ENCODE assay signal across 19 cellular contexts in genomic region chr17:78617371-78618061, GRCh38. TPM values are rescaled to one million over a fixed set of nuclear protein-coding genes. Genes with fewer than 3 reads are reported as not detected.
DNase-seq lines count a peak whose midpoint lies in the region; ATAC-seq and TF ChIP-seq lines count a peak whose summit lies in the region.
"Had no signal": no experiment of that assay in that cellular context is flagged by ENCODE, and none has a peak within 500 bp of the region (broad histone marks: within the 10 kb centered on the region; RNA-seq: fewer than 3 reads in every experiment).

No MANE protein-coding gene starts in this region.

- POLR2A ChIA-PET in IMR-90 (lab: Charles Lee; ENCODE audit: unreplicated experiment), result no interaction called here

- no peak overlapping the region for H3K14ac ChIP-seq in IMR-90 (replicated peaks; ENCODE audit: low read depth, low read length)
- H3K14ac ChIP-seq in mesenchymal stem cell (ENCODE audit: low read length in 2 of 2), result no peak overlapping the region

- no peak for TF ChIP-seq CTCF in IMR-90 (conservative IDR thresholded peaks at IDR 0.05; ENCODE audit: low read depth, low read length)
- no peak for TF ChIP-seq CTCF in tibial artery (IDR thresholded peaks at IDR 0.05)

- no peak overlapping the region for H3K56ac ChIP-seq in IMR-90 (ENCODE audit: extremely low read depth, insufficient read depth, low read length)

- H2BK12ac ChIP-seq in mesenchymal stem cell (ENCODE audit: low read length in 2 of 2), result no peak overlapping the region

- no peak overlapping the region for H2AK5ac ChIP-seq in IMR-90 (ENCODE audit: low read depth, low read length)
- H2AK5ac ChIP-seq in mesenchymal stem cell (ENCODE audit: low read length, severe bottlenecking), result no peak overlapping the region

- H3K27ac ChIP-seq in IMR-90 (ENCODE audit: insufficient read depth, low read length) (no peak overlapping the region), mesenchymal stem cell (ENCODE audit: low read length, poor library complexity, severe bottlenecking) (no peak overlapping the region), tibial artery (peak overlapping the region; percentile 36 to 64)
- H3K27ac ChIP-seq: BLaER1 treated with 17β-estradiol and CSF1 and Interleukin-3, amounts not matched to agents 10 nM and 100 nM; foreskin keratinocyte; Peyer's patch had no signal

- H2BK5ac ChIP-seq in IMR-90 (ENCODE audit: low read depth, low read length, poor library complexity, severe bottlenecking), result no peak overlapping the region
- no peak overlapping the region for H2BK5ac ChIP-seq in mesenchymal stem cell (ENCODE audit: low read depth, low read length, poor library complexity, severe bottlenecking)

- WGBS in IMR-90 (ENCODE audit: extremely low coverage in 2 of 2, insufficient read length in 1 of 2), 2 experiments, result 100% methylated on average over 2 of the region's 8 CpGs; no CpG with 5 or more reads in 1 of the 2 experiments
- 90% methylated on average over 8 of the region's 8 CpGs for WGBS in mesenchymal stem cell

- no peak overlapping the region for H3K23ac ChIP-seq in IMR-90 (ENCODE audit: low read depth, low read length)
- H3K23ac ChIP-seq in mesenchymal stem cell (ENCODE audit: low read length in 2 of 2), result no peak overlapping the region

- TF ChIP-seq RAD21 in IMR-90 (IDR thresholded peaks at IDR 0.05; ENCODE audit: low read length), result no peak

- no peaks in the 10 kb centered on the region for H4K20me1 ChIP-seq in IMR-90 (ENCODE audit: insufficient read depth, low read length)
- H4K20me1 ChIP-seq: BLaER1 treated with 17β-estradiol and CSF1 and Interleukin-3, amounts not matched to agents 10 nM and 100 nM had no signal

- H3K9me3 Mint-ChIP-seq in immature natural killer cell, result no peaks in the 10 kb centered on the region

- H3K4me3 Mint-ChIP-seq in immature natural killer cell, result no peak overlapping the region

- H3K4me3 ChIP-seq in IMR-90 (ENCODE audit: insufficient read depth, low read depth, low read length) (no peak overlapping the region), mesenchymal stem cell (ENCODE audit: insufficient read depth in 1 of 2, low read depth in 1 of 2, low read length in 2 of 2) (peak overlapping the region in 1 of 2 experiments; percentile 46), tibial artery (no peak overlapping the region), H7 (ENCODE audit: insufficient read depth, low read depth, low read length) (no peak overlapping the region)
- H3K4me3 ChIP-seq: BLaER1 treated with 17β-estradiol and CSF1 and Interleukin-3, amounts not matched to agents 10 nM and 100 nM; mucosa of descending colon; Peyer's patch had no signal

- CTCF ChIA-PET in IMR-90 (lab: Yijun Ruan, JAX), result interaction anchor here (1.2 kb wide), 1 partner anchor 90 kb away, joined by 3 read pairs; no protein-coding TSS in a partner anchor

- H3K27me3 Mint-ChIP-seq in immature natural killer cell (ENCODE audit: low read depth in 3 of 3), result peaks cover 0 to 4% (median 1%) of the 10 kb centered on the region in 3 donors

- dilution Hi-C loops in IMR-90 (cut with HindIII; ENCODE audit: low sequenced_read_pairs, unreplicated experiment), result no loop called here

- no peak overlapping the region for H3K9ac ChIP-seq in IMR-90 (ENCODE audit: low read depth, low read length)
- H3K9ac ChIP-seq in mesenchymal stem cell (ENCODE audit: low read length), result peak overlapping the region; percentile 68
- H3K9ac ChIP-seq: BLaER1 treated with 17β-estradiol and CSF1 and Interleukin-3, amounts not matched to agents 10 nM and 100 nM had no signal

- no peak overlapping the region for H2BK20ac ChIP-seq in IMR-90 (ENCODE audit: low read depth, low read length)

- H3K27ac Mint-ChIP-seq in immature natural killer cell, result no peak overlapping the region

- H4K8ac ChIP-seq in IMR-90 (ENCODE audit: low read depth in 2 of 2, low read length in 2 of 2), result no peak overlapping the region
- no peak overlapping the region for H4K8ac ChIP-seq in mesenchymal stem cell (ENCODE audit: low read length)

- H2AFZ ChIP-seq in IMR-90 (replicated peaks; ENCODE audit: low read length, poor library complexity), result peak overlapping the region; percentile 0
- H2AFZ ChIP-seq in mesenchymal stem cell (ENCODE audit: low read depth, low read length), result no peak overlapping the region

- H3K18ac ChIP-seq in IMR-90 (ENCODE audit: low read depth, low read length) (peak overlapping the region; percentile 55), mesenchymal stem cell (ENCODE audit: low read depth in 1 of 2, low read length in 2 of 2) (peak overlapping the region in 1 of 2 experiments; percentile 35)

- H3K4me1 ChIP-seq in IMR-90 (ENCODE audit: control insufficient read depth, insufficient read depth, low read length), result peaks cover 9% of the 10 kb centered on the region
- no peaks in the 10 kb centered on the region for H3K4me1 ChIP-seq in mesenchymal stem cell (ENCODE audit: control insufficient read depth, insufficient read depth, low read depth, low read length)
- peaks cover 0 to 30% (median 23%) of the 10 kb centered on the region in 4 donors for H3K4me1 ChIP-seq in tibial artery
- H3K4me1 ChIP-seq: foreskin keratinocyte, Peyer's patch had no signal

- no peak overlapping the region for H3K4me2 ChIP-seq in IMR-90 (ENCODE audit: low read depth, low read length)
- no peak overlapping the region for H3K4me2 ChIP-seq in mesenchymal stem cell (ENCODE audit: low read length, poor library complexity, severe bottlenecking)

- DNase-seq in IMR-90 (no peak), cerebellum (ENCODE audit: low spot score) (peak; percentile 68), mesenchymal stem cell (no peak), tibial artery (peak in 1 of 2 donors; percentile 68), H7 (no peak), immature natural killer cell (no peak)
- DNase-seq: activated CD4-positive, alpha-beta T cell treated with anti-CD3 and anti-CD28 coated beads for 48 hours; activated effector memory CD4-positive, alpha-beta T cell treated with Interleukin-2 at 50 U/mL for 16 hours; amniotic stem cell; DMS153; foreskin keratinocyte; mucosa of descending colon; NCI-H1436; NCI-H2227 treated with DMSO at 0.1 percent for 48 hours; Peyer's patch; stimulated activated CD4-positive, alpha-beta T cell treated with anti-CD3 and anti-CD28 coated beads, Interleukin-2, amount 100 ng/mL, for 48 hours; SW 1271 had no signal

- peaks cover 0 to 2% of the 10 kb centered on the region in 2 donors for H3K4me1 Mint-ChIP-seq in immature natural killer cell

- H3K9me3 ChIP-seq in IMR-90 (ENCODE audit: control insufficient read depth, insufficient read depth, low read length) (no peaks in the 10 kb centered on the region), mesenchymal stem cell (ENCODE audit: control insufficient read depth, low read length) (peaks cover 12% of the 10 kb centered on the region), tibial artery (no peaks in the 10 kb centered on the region)
- H3K9me3 ChIP-seq: mucosa of descending colon, Peyer's patch had no signal

- H3K9me1 ChIP-seq in IMR-90 (ENCODE audit: insufficient read depth, low read length), result no peaks in the 10 kb centered on the region

- no peak for TF ChIP-seq POLR2A in IMR-90 (IDR thresholded peaks at IDR 0.05; ENCODE audit: low read depth, low read length)

- BruUV-seq in IMR-90 (replicated peaks; lab: Mats Ljungman, UMichigan), result no TSS peak

- no peaks in the 10 kb centered on the region for H3K36me3 ChIP-seq in IMR-90 (ENCODE audit: control insufficient read depth, insufficient read depth, low read length)
- no peaks in the 10 kb centered on the region for H3K36me3 ChIP-seq in mesenchymal stem cell (ENCODE audit: control insufficient read depth in 1 of 2, insufficient read depth in 2 of 2, low read depth in 1 of 2, low read length in 2 of 2)
- H3K36me3 ChIP-seq in tibial artery, result no peaks in the 10 kb centered on the region
- H3K36me3 ChIP-seq in H7 (replicated peaks; ENCODE audit: control insufficient read depth, insufficient read depth, low read length), result no peaks in the 10 kb centered on the region
- H3K36me3 ChIP-seq: BLaER1 treated with 17β-estradiol and CSF1 and Interleukin-3, amounts not matched to agents 10 nM and 100 nM; Peyer's patch had no signal

- intact Hi-C loops in IMR-90 (cut with micrococcal nuclease), result no loop called here
- intact Hi-C loops in tibial artery (cut with DNase I; ENCODE audit: low total_unique reads), result no loop called here

- in situ Hi-C loops in IMR-90 (cut with MboI; ENCODE audit: low sequenced_read_pairs), result no loop called here

- H3K36me3 Mint-ChIP-seq in immature natural killer cell, result no peaks in the 10 kb centered on the region

- no peak overlapping the region for H2BK15ac ChIP-seq in IMR-90 (ENCODE audit: low read depth, low read length)
- H2BK15ac ChIP-seq in mesenchymal stem cell (ENCODE audit: low read depth, poor library complexity, severe bottlenecking), result no peak overlapping the region

- ATAC-seq in IMR-90 (ENCODE audit: low read depth) (peak; percentile 21; the same call in 1 of the 2 replicates), HG03457 (IDR thresholded peaks at IDR 0.05; ENCODE audit: unreplicated experiment) (no peak)
- ATAC-seq: foreskin keratinocyte, mucosa of descending colon had no signal

- H3K27me3 ChIP-seq in IMR-90 (ENCODE audit: control insufficient read depth, insufficient read depth, low read length) (peaks cover 2% of the 10 kb centered on the region), mesenchymal stem cell (ENCODE audit: control insufficient read depth in 1 of 2, insufficient read depth in 1 of 2, low read length in 2 of 2) (no peaks in the 10 kb centered on the region), tibial artery (no peaks in the 10 kb centered on the region), H7 (ENCODE audit: control insufficient read depth, insufficient read depth, low read length) (no peaks in the 10 kb centered on the region)
- H3K27me3 ChIP-seq: BLaER1 treated with 17β-estradiol and CSF1 and Interleukin-3, amounts not matched to agents 10 nM and 100 nM; Peyer's patch had no signal

- H2BK120ac ChIP-seq in IMR-90 (ENCODE audit: low read depth, low read length) (no peak overlapping the region), mesenchymal stem cell (ENCODE audit: low read depth, low read length) (no peak overlapping the region)

- H4K5ac ChIP-seq in IMR-90 (ENCODE audit: low read depth, low read length), result no peak overlapping the region

- H4K91ac ChIP-seq in IMR-90 (ENCODE audit: insufficient read depth, low read depth, low read length) (no peak overlapping the region), mesenchymal stem cell (ENCODE audit: low read length) (no peak overlapping the region)

- no peak overlapping the region for H2AK9ac ChIP-seq in IMR-90 (replicated peaks; ENCODE audit: low read depth, low read length, poor library complexity)

- no peak overlapping the region for H3K4ac ChIP-seq in IMR-90 (ENCODE audit: low read depth, low read length)
- no peak overlapping the region for H3K4ac ChIP-seq in mesenchymal stem cell (ENCODE audit: low read depth in 1 of 2, low read length in 2 of 2)

- H3K79me1 ChIP-seq in IMR-90 (ENCODE audit: low read depth in 1 of 2, low read length in 2 of 2) (no peaks in the 10 kb centered on the region), mesenchymal stem cell (replicated peaks; ENCODE audit: low read length, poor library complexity, severe bottlenecking) (no peaks in the 10 kb centered on the region)

RNA-seq across cellular contexts. Expression of gene DNAH17, which starts 40.3 kb away (rescaled TPM):
- total RNA-seq in IMR-90 (2012; rRNA removed), result not detected in 2 replicates
- not detected in 2 replicates for polyA plus RNA-seq in IMR-90 (2012; rRNA removed)
- not detected in 2 replicates for polyA plus RNA-seq in IMR-90 (2012; cell fraction: cytosol; rRNA removed)
- not detected in 2 replicates for polyA plus RNA-seq in IMR-90 (2012; cell fraction: nucleus; rRNA removed; ENCODE audit: low replicate concordance)
- total RNA-seq in cerebellum, result under 0.01 TPM
- polyA plus RNA-seq in mesenchymal stem cell (2013, experiment 1 of 2), result 0.06 TPM
- 0.01 TPM for polyA plus RNA-seq in mesenchymal stem cell (2013, experiment 2 of 2)
- total RNA-seq in H7 (2014; rRNA removed; shearing (Covaris generic)), result 0.59 and 0.87 TPM in 2 replicates
- polyA plus RNA-seq in immature natural killer cell, result under 1 TPM in 1 of 3 donors, not detected in 2; 0.09 TPM

Comparison
In these comparisons a context has a peak if more than half of its experiments do, and no peak if none do; other contexts are left out.
1. H3K27ac ChIP-seq: peak in tibial artery (2 of 2); none in IMR-90 (single experiment) and mesenchymal stem cell (single experiment).